ENCODE assay signal across 9 cellular contexts in the genomic region with DNA sequence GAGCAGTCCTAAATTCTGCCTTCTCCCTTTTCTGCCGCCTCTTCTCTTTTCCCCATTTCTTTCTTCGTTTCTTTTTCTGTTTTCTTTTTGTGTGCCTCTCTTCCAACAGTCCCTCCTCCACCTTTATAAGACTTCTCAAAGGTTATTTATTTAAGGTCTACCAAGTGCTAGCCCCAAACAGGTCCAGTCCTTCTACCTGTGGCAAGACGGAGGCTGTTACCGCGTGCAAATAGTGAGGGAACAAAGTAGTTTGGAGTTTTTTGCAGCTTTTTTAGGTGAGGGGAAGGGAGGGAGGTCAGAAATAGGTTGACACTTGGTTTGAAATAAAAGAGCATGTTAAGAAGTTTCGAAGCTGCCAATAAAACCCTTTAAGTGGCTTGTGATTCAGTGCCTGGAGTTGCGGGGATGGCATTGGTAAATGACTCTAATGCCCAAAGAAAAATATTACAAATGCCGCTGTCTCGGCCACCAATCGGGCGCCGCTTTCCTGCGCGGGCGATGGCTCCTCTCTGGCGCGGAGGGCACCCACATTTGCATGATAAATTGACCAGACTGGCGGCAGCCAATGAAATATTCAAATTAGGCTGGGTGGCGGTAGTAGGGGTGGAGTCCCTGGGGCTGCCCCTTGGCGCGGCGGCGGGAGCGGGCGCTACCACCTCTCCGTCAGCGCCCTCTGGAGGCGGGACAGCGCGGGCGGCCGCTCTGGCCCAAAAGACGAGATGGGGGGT. TPM values are rescaled to one million over a fixed set of nuclear protein-coding genes. Genes with fewer than 3 reads are reported as not detected.
DNase-seq lines count a peak whose midpoint lies in the region; ATAC-seq and TF ChIP-seq lines count a peak whose summit lies in the region.
"Had no signal": no experiment of that assay in that cellular context is flagged by ENCODE, and none has a peak within 500 bp of the region (broad histone marks: within the 10 kb centered on the region; RNA-seq: fewer than 3 reads in every experiment).

No MANE protein-coding gene starts in this region.

- H3K4me1 Mint-ChIP-seq in activated T-helper 2 cell treated with anti-CD3 and anti-CD28 coated beads, Interferon-gamma antibody, Interleukin-2, Interleukin-4, amounts not matched to agents 10 μg/mL and 5 μg/mL and 100 μg/mL, durations not matched to agents 14 hours and 24 hours and 36 hours (ENCODE audit: low read depth): peaks cover 17% of the 10 kb centered on the region

- no peaks in the 10 kb centered on the region for H3K36me3 Mint-ChIP-seq in activated T-helper 2 cell treated with anti-CD3 and anti-CD28 coated beads, Interferon-gamma antibody, Interleukin-2, Interleukin-4, amounts not matched to agents 10 μg/mL and 5 μg/mL and 100 μg/mL, durations not matched to agents 14 hours and 24 hours and 36 hours (ENCODE audit: low read depth)

- no peak overlapping the region for H3K4me3 Mint-ChIP-seq in activated T-helper 2 cell treated with anti-CD3 and anti-CD28 coated beads, Interferon-gamma antibody, Interleukin-2, Interleukin-4, amounts not matched to agents 10 μg/mL and 5 μg/mL and 100 μg/mL, durations not matched to agents 14 hours and 24 hours and 36 hours (ENCODE audit: low read depth)
- H3K4me3 Mint-ChIP-seq: central memory CD8-positive, alpha-beta T cell had no signal

- 15 to 35% (median 20%) methylated on average over 32 to 33 of the region's 33 CpGs for WGBS in stomach, 5 donors

- H3K9me3 Mint-ChIP-seq in activated T-helper 2 cell treated with anti-CD3 and anti-CD28 coated beads, Interferon-gamma antibody, Interleukin-2, Interleukin-4, amounts not matched to agents 10 μg/mL and 5 μg/mL and 100 μg/mL, durations not matched to agents 14 hours and 24 hours and 36 hours: no peaks in the 10 kb centered on the region
- H3K9me3 Mint-ChIP-seq: central memory CD8-positive, alpha-beta T cell had no signal

- no peaks in the 10 kb centered on the region for H3K36me3 ChIP-seq in stomach

- H3K4me3 ChIP-seq in stomach: no peak overlapping the region

- H3K27me3 Mint-ChIP-seq in activated T-helper 2 cell treated with anti-CD3 and anti-CD28 coated beads, Interferon-gamma antibody, Interleukin-2, Interleukin-4, amounts not matched to agents 10 μg/mL and 5 μg/mL and 100 μg/mL, durations not matched to agents 14 hours and 24 hours and 36 hours (ENCODE audit: low read depth): peaks cover 62% of the 10 kb centered on the region

- H3K4me1 ChIP-seq in stomach: peaks cover 5 to 33% (median 12%) of the 10 kb centered on the region in 4 donors

- DNase-seq in NCI-H1048 (lab: John Stamatoyannopoulos, UW): peak; percentile 59
- no peak for DNase-seq in activated T-helper 2 cell treated with anti-CD3 and anti-CD28 coated beads, Interferon-gamma antibody, Interleukin-2, Interleukin-4, amounts not matched to agents 10 μg/mL and 5 μg/mL and 100 μg/mL, durations not matched to agents 14 hours and 24 hours and 36 hours (ENCODE audit: low spot score)
- DNase-seq in left ventricle myocardium superior: peak; percentile 67
- DNase-seq in stimulated activated CD4-positive, alpha-beta T cell treated with anti-CD3 and anti-CD28 coated beads, Interleukin-4, amount 100 ng/mL, for 4 hours: peak; percentile 45 to 68
- DNase-seq in cerebellum (ENCODE audit: low spot score): no peak
- no peak for DNase-seq in stomach

- H3K27me3 ChIP-seq in stomach: peaks cover 0 to 71% (median 58%) of the 10 kb centered on the region in 3 donors

- ATAC-seq in left ventricle myocardium superior (peak; percentile 58), GM21423 (IDR thresholded peaks at IDR 0.05; ENCODE audit: unreplicated experiment) (no peak), HG02642 (IDR thresholded peaks at IDR 0.05; ENCODE audit: poor library complexity, unreplicated experiment) (no peak)

- H3K9me3 ChIP-seq in stomach: no peaks in the 10 kb centered on the region

- intact Hi-C loops in activated T-helper 2 cell treated with anti-CD3 and anti-CD28 coated beads, Interferon-gamma antibody, Interleukin-2, Interleukin-4, amounts not matched to agents 10 μg/mL and 5 μg/mL and 100 μg/mL, durations not matched to agents 14 hours and 24 hours and 36 hours (cut with micrococcal nuclease): loop anchor here (1.0 to 10.0 kb wide), 6 partner anchors 144 to 1824 kb away; a partner anchor contains a TSS
- intact Hi-C loops in left ventricle myocardium superior (cut with micrococcal nuclease) (no loop called here), stomach (cut with DNase I; ENCODE audit: low total_unique reads) (no loop called here)

- no peak overlapping the region for H3K27ac ChIP-seq in stomach

- TF ChIP-seq EP300 in stomach (IDR thresholded peaks at IDR 0.05): no peak

- no peak for TF ChIP-seq POLR2A in stomach (IDR thresholded peaks at IDR 0.05)

- peak overlapping the region; percentile 42 for H3K27ac Mint-ChIP-seq in activated T-helper 2 cell treated with anti-CD3 and anti-CD28 coated beads, Interferon-gamma antibody, Interleukin-2, Interleukin-4, amounts not matched to agents 10 μg/mL and 5 μg/mL and 100 μg/mL, durations not matched to agents 14 hours and 24 hours and 36 hours

- peak in 3 of 7 experiments; percentile 15 to 38 (median 34) for TF ChIP-seq CTCF in stomach (IDR thresholded peaks at IDR 0.05)

RNA-seq across cellular contexts. Expression of a gene that starts 7.5 kb away (rescaled TPM):
- total RNA-seq in activated T-helper 2 cell treated with anti-CD3 and anti-CD28 coated beads, Interferon-gamma antibody, Interleukin-2, Interleukin-4, amounts not matched to agents 10 μg/mL and 5 μg/mL and 100 μg/mL, durations not matched to agents 14 hours and 24 hours and 36 hours: 0.66 and 1.3 TPM in 2 replicates
- 2.6 TPM for total RNA-seq in left ventricle myocardium superior
- 2.9 TPM for total RNA-seq in cerebellum
- total RNA-seq in stomach: 10 to 100 TPM in 1 of 5 donors, 1 to 10 TPM in 3, under 1 TPM in 1; 0.87 to 14.3 (median 6.4) TPM
- 1 to 10 TPM; 3.3 to 5.8 (median 3.7) TPM for polyA plus RNA-seq in stomach

Comparison
In these comparisons a context has a peak if more than half of its experiments do, and no peak if none do; other contexts are left out.
1. DNase-seq: peak in NCI-H1048 (single experiment), left ventricle myocardium superior (single experiment) and stimulated activated CD4-positive, alpha-beta T cell treated with anti-CD3 and anti-CD28 coated beads, Interleukin-4, amount 100 ng/mL, for 4 hours (2 of 2); none in activated T-helper 2 cell treated with anti-CD3 and anti-CD28 coated beads, Interferon-gamma antibody, Interleukin-2, Interleukin-4, amounts not matched to agents 10 μg/mL and 5 μg/mL and 100 μg/mL, durations not matched to agents 14 hours and 24 hours and 36 hours (single experiment), cerebellum (single experiment) and stomach (single experiment).